Comparison of ENCODE assay signal across 9 cellular contexts in genomic region chrX:11427082-11428033, GRCh38.
DNase-seq lines count a peak whose midpoint lies in the region; ATAC-seq, FAIRE-seq and TF ChIP-seq lines count a peak whose summit lies in the region.
"Had no signal": no experiment of that assay in that cellular context is flagged by ENCODE, and none has a peak within 500 bp of the region (broad histone marks: within the 10 kb centered on the region; RNA-seq: fewer than 3 reads in every experiment).

No MANE protein-coding gene starts in this region.

- H3K79me2 ChIP-seq in K562 (ENCODE audit: control insufficient read depth, insufficient read depth, low read length): peaks cover 58% of the 10 kb centered on the region

- peak; percentile 59; the same call in 1 of the 2 replicates for TF ChIP-seq POLR2A in K562 (conservative IDR thresholded peaks at IDR 0.05)
- TF ChIP-seq POLR2A in thyroid gland (IDR thresholded peaks at IDR 0.05): peak; percentile 25 to 80

- no peak overlapping the region for H3K27ac Mint-ChIP-seq in stimulated activated naive CD8-positive, alpha-beta T cell treated with anti-CD3 and anti-CD28 coated beads, Interleukin-15, amount 100 ng/mL, for 72 hours
- H3K27ac Mint-ChIP-seq: activated naive CD8-positive, alpha-beta T cell had no signal

- H3K9ac ChIP-seq in K562 (ENCODE audit: insufficient read depth in 1 of 2, low read depth in 2 of 2, low read length in 2 of 2): peak overlapping the region; percentile 86 to 92

- peak; percentile 40 for ATAC-seq in stimulated activated naive CD8-positive, alpha-beta T cell treated with anti-CD3 and anti-CD28 coated beads, Interleukin-15, amount 100 ng/mL, for 72 hours
- ATAC-seq in stimulated activated naive CD8-positive, alpha-beta T cell treated with anti-CD3 and anti-CD28 coated beads, Interleukin-15, Interleukin-2, amounts not matched to agents 100 U/mL and 50 U/mL, for 24 hours: no peak
- peak; percentile 88 for ATAC-seq in K562
- ATAC-seq in GM21367 (IDR thresholded peaks at IDR 0.05; ENCODE audit: unreplicated experiment): no peak
- ATAC-seq in GM18861 (IDR thresholded peaks at IDR 0.05; ENCODE audit: unreplicated experiment): no peak
- ATAC-seq in GM21526 (IDR thresholded peaks at IDR 0.05; ENCODE audit: low FRiP score, unreplicated experiment): no peak

- in situ Hi-C loops in K562 (cut with MboI): no loop called here

- H3K9me1 ChIP-seq in K562 (ENCODE audit: control insufficient read depth, insufficient read depth, low read length): no peaks in the 10 kb centered on the region

- no peaks in the 10 kb centered on the region for H4K20me1 ChIP-seq in K562 (replicated peaks; ENCODE audit: control insufficient read depth, insufficient read depth, low read length)

- CTCF ChIA-PET in K562 (lab: Yijun Ruan, JAX; ENCODE audit: low intra/inter-chr PET ratio): no interaction called here

- H3K9me3 ChIP-seq in K562 (replicated peaks; ENCODE audit: control insufficient read depth, insufficient read depth, low read depth, low read length) (no peaks in the 10 kb centered on the region), thyroid gland (no peaks in the 10 kb centered on the region)

- peaks cover 10% of the 10 kb centered on the region; the same call in 1 of the 3 replicates for H3K36me3 ChIP-seq in K562 (ENCODE audit: control insufficient read depth, insufficient read depth, low read length)
- H3K36me3 ChIP-seq in kidney epithelial cell (ENCODE audit: control insufficient read depth, insufficient read depth, low read length): no peaks in the 10 kb centered on the region
- no peaks in the 10 kb centered on the region for H3K36me3 ChIP-seq in thyroid gland

- H3K27ac ChIP-seq in K562 (ENCODE audit: extremely low read depth, low read depth, low read length) (peak overlapping the region; percentile 92), thyroid gland (peak overlapping the region; percentile 87 to 96 (median 88))

- peak; percentile 47 to 59 for TF ChIP-seq RAD21 in K562 (CRISPR knock-in tag; conservative IDR thresholded peaks at IDR 0.05 in 1 of 2, IDR thresholded peaks at IDR 0.05 in 1 of 2)

- no peak for FAIRE-seq in K562 (lab: Jason Lieb, UNC)

- H3K4me3 ChIP-seq in K562: peak overlapping the region; percentile 74
- peak overlapping the region; percentile 31 for H3K4me3 ChIP-seq in kidney epithelial cell (ENCODE audit: low read depth, low read length)
- peak overlapping the region in 2 of 3 donors; percentile 41 to 53 for H3K4me3 ChIP-seq in thyroid gland (replicated peaks in 1 of 3)

- DNase-seq in stimulated activated naive CD8-positive, alpha-beta T cell treated with anti-CD3 and anti-CD28 coated beads, Interleukin-15, amount 100 ng/mL, for 72 hours: no peak
- no peak for DNase-seq in stimulated activated naive CD8-positive, alpha-beta T cell treated with anti-CD3 and anti-CD28 coated beads, Interleukin-15, Interleukin-2, amounts not matched to agents 100 U/mL and 50 U/mL, for 24 hours
- peak; percentile 67 to 87 (median 73) for DNase-seq in K562 (ENCODE audit: extremely low read depth in 1 of 4, low spot score in 3 of 4)
- no peak for DNase-seq in kidney epithelial cell (ENCODE audit: low read depth)
- peak; percentile 72 for DNase-seq in thyroid gland

- peak overlapping the region; percentile 96 for H3K4me2 ChIP-seq in K562 (ENCODE audit: insufficient read depth, low read length)

- BruUV-seq in K562 (replicated peaks; lab: Mats Ljungman, UMichigan): no TSS peak

- H3K4me1 ChIP-seq in K562 (replicated peaks in 1 of 2; ENCODE audit: control insufficient read depth in 2 of 2, insufficient read depth in 2 of 2, low read length in 2 of 2) (peaks cover 14 to 34% of the 10 kb centered on the region in 2 experiments), thyroid gland (peaks cover 9 to 19% of the 10 kb centered on the region in 2 donors)

- POLR2A ChIA-PET in K562 (lab: Yijun Ruan, JAX): interaction anchor here (0.5 to 1.3 kb wide), 6 partner anchors 8 to 351 kb away, joined by 3 to 5 read pairs (median 3); no protein-coding TSS in a partner anchor

- no peaks in the 10 kb centered on the region for H3K4me1 Mint-ChIP-seq in stimulated activated naive CD8-positive, alpha-beta T cell treated with anti-CD3 and anti-CD28 coated beads, Interleukin-15, amount 100 ng/mL, for 72 hours

- intact Hi-C loops in K562 (cut with micrococcal nuclease) (loop anchor here (2.0 kb wide), 2 partner anchors 33 to 47 kb away; no protein-coding TSS in a partner anchor), thyroid gland (cut with DNase I) (no loop called here)

- peak overlapping the region; percentile 88 for H2AFZ ChIP-seq in K562 (ENCODE audit: low read depth, low read length)

- H3K4me3 Mint-ChIP-seq in stimulated activated naive CD8-positive, alpha-beta T cell treated with anti-CD3 and anti-CD28 coated beads, Interleukin-15, amount 100 ng/mL, for 72 hours: peak overlapping the region in 1 of 2 donors; percentile 31
- H3K4me3 Mint-ChIP-seq: activated naive CD8-positive, alpha-beta T cell had no signal

- H3K27me3 ChIP-seq in K562 (ENCODE audit: control insufficient read depth in 2 of 2, insufficient read depth in 2 of 2, low read length in 2 of 2) (no peaks in the 10 kb centered on the region), kidney epithelial cell (ENCODE audit: control insufficient read depth, insufficient read depth, low read length) (no peaks in the 10 kb centered on the region), thyroid gland (no peaks in the 10 kb centered on the region)

- peaks cover 16% of the 10 kb centered on the region for H3K27me3 Mint-ChIP-seq in stimulated activated naive CD8-positive, alpha-beta T cell treated with anti-CD3 and anti-CD28 coated beads, Interleukin-15, amount 100 ng/mL, for 72 hours

- TF ChIP-seq CTCF in K562 (IDR thresholded peaks at IDR 0.05 in 2 of 3, conservative IDR thresholded peaks at IDR 0.05 in 1 of 3; ENCODE audit: insufficient read depth in 2 of 3, low read depth in 1 of 3, low read length in 3 of 3) (peak; percentile 62 to 76 (median 75)), kidney epithelial cell (IDR thresholded peaks at IDR 0.05; ENCODE audit: insufficient read depth, low read length, poor library complexity, severe bottlenecking) (peak; percentile 34), thyroid gland (IDR thresholded peaks at IDR 0.05) (peak in 4 of 6 experiments; percentile 41 to 57 (median 50))

- no peak for TF ChIP-seq EP300 in K562 (IDR thresholded peaks at IDR 0.05; ENCODE audit: low read length)

- H3K9me3 Mint-ChIP-seq in stimulated activated naive CD8-positive, alpha-beta T cell treated with anti-CD3 and anti-CD28 coated beads, Interleukin-15, amount 100 ng/mL, for 72 hours: no peaks in the 10 kb centered on the region

- 1% methylated on average over 37 of the region's 72 CpGs for WGBS in K562 (ENCODE audit: insufficient coverage, low coverage, missing lambda C conversion rate)
- 9 to 50% methylated on average over 6 to 27 of the region's 72 CpGs for WGBS in thyroid gland, 2 donors

TF ChIP-seq in K562, 482 proteins besides CTCF, POLR2A, EP300 and RAD21 (continues in another document):
- TF ChIP-seq TAF1 (IDR thresholded peaks at IDR 0.05; ENCODE audit: control insufficient read depth, extremely low read depth, insufficient read depth, low read length, severe bottlenecking): peak; percentile 59
- TF ChIP-seq MAZ (CRISPR knock-in tag; conservative IDR thresholded peaks at IDR 0.05 in 1 of 2, IDR thresholded peaks at IDR 0.05 in 1 of 2): peak; percentile 78 to 88
- TF ChIP-seq SMAD4 (CRISPR knock-in tag; conservative IDR thresholded peaks at IDR 0.05): 0 out of 2 replicates have a peak, but pooled peaks have one; percentile 66
- no peak for TF ChIP-seq TSHZ1 (CRISPR knock-in tag; IDR thresholded peaks at IDR 0.05)

Comparison
In these comparisons a context has a peak if more than half of its experiments do, and no peak if none do; other contexts are left out.
1. ATAC-seq: peak in stimulated activated naive CD8-positive, alpha-beta T cell treated with anti-CD3 and anti-CD28 coated beads, Interleukin-15, amount 100 ng/mL, for 72 hours (single experiment) and K562 (single experiment); none in stimulated activated naive CD8-positive, alpha-beta T cell treated with anti-CD3 and anti-CD28 coated beads, Interleukin-15, Interleukin-2, amounts not matched to agents 100 U/mL and 50 U/mL, for 24 hours (single experiment), GM21367 (single experiment), GM18861 (single experiment) and GM21526 (single experiment).
2. DNase-seq: peak in K562 (4 of 4) and thyroid gland (2 of 2); none in stimulated activated naive CD8-positive, alpha-beta T cell treated with anti-CD3 and anti-CD28 coated beads, Interleukin-15, amount 100 ng/mL, for 72 hours (0 of 2), stimulated activated naive CD8-positive, alpha-beta T cell treated with anti-CD3 and anti-CD28 coated beads, Interleukin-15, Interleukin-2, amounts not matched to agents 100 U/mL and 50 U/mL, for 24 hours (single experiment) and kidney epithelial cell (single experiment).
3. Peak in every context shown above with its lines, with median percentiles within 50 percentile points of each other: H3K4me3 ChIP-seq and CTCF ChIP-seq.